Comparison of ENCODE assay signal across 32 cellular contexts in genomic region chr4:95560791-95561190, GRCh38. TPM values are rescaled to one million over a fixed set of nuclear protein-coding genes. Genes with fewer than 3 reads are reported as not detected.
"Had no signal": no experiment of that assay in that cellular context is flagged by ENCODE, and none has a peak within 500 bp of the region (broad histone marks: within the 10 kb centered on the region; RNA-seq: fewer than 3 reads in every experiment).

No MANE protein-coding gene starts in this region.

- H3K4me1 ChIP-seq: ascending aorta, esophagus muscularis mucosa, foreskin keratinocyte, gastrocnemius medialis, heart right ventricle had no signal

- H3K4me3 ChIP-seq: ascending aorta, coronary artery, dorsolateral prefrontal cortex, esophagus muscularis mucosa, gastrocnemius medialis, heart right ventricle, hepatocyte had no signal

- ATAC-seq: activated naive CD4-positive, alpha-beta T cell treated with anti-CD3 and anti-CD28 coated beads, Interleukin-2, amount 50 U/mL, for 72 hours; activated T-cell treated with anti-CD3 and anti-CD28 coated beads, Interleukin-2, amount 50 U/mL, for 72 hours; effector memory CD8-positive, alpha-beta T cell; foreskin keratinocyte; gastrocnemius medialis; heart right ventricle; T-helper 17 cell; WTC11 had no signal

- H3K36me3 Mint-ChIP-seq: activated naive CD4-positive, alpha-beta T cell treated with anti-CD3 and anti-CD28 coated beads, Interleukin-2, amount 10 ng/mL, durations not matched to agents 7 days and 5 days; activated naive CD8-positive, alpha-beta T cell treated with anti-CD3 and anti-CD28 coated beads, Interleukin-2, amount 10 ng/mL, durations not matched to agents 7 days and 5 days; WTC11 had no signal

- H3K27me3 ChIP-seq: ascending aorta, brain microvascular endothelial cell, dorsolateral prefrontal cortex, esophagus muscularis mucosa, gastrocnemius medialis, heart right ventricle, hepatocyte had no signal

- H3K27ac ChIP-seq: ascending aorta, brain microvascular endothelial cell, coronary artery, dorsolateral prefrontal cortex, esophagus muscularis mucosa, foreskin keratinocyte, gastrocnemius medialis, heart right ventricle, hepatocyte had no signal

- H3K4me2 ChIP-seq: hepatocyte had no signal

- H3K4me3 Mint-ChIP-seq: activated CD4-positive, alpha-beta memory T cell treated with anti-CD3 and anti-CD28 coated beads, Interleukin-2, amount 10 ng/mL, durations not matched to agents 7 days and 5 days; activated CD4-positive, alpha-beta T cell treated with anti-CD3 and anti-CD28 coated beads, Interleukin-2, amount 10 ng/mL, durations not matched to agents 7 days and 5 days; activated naive CD4-positive, alpha-beta T cell treated with anti-CD3 and anti-CD28 coated beads, Interleukin-2, amount 10 ng/mL, durations not matched to agents 7 days and 5 days; activated naive CD8-positive, alpha-beta T cell treated with anti-CD3 and anti-CD28 coated beads, Interleukin-2, amount 10 ng/mL, durations not matched to agents 7 days and 5 days; activated T-cell treated with anti-CD3 and anti-CD28 coated beads, Interleukin-2, amount 50 U/mL, for 24 hours; activated T-cell treated with anti-CD3 and anti-CD28 coated beads, Interleukin-2, amount 50 U/mL, for 72 hours; central memory CD8-positive, alpha-beta T cell; dendritic cell treated with granulocyte-macrophage colony-stimulating factor and Interleukin-4, amounts not matched to agents 40 ng/mL and 50 ng/mL, for 4 days; effector memory CD8-positive, alpha-beta T cell; T-helper 17 cell; T-helper 2 cell treated with Interferon-gamma antibody and Interleukin-4, amounts not matched to agents 5 μg/mL and 100 μg/mL, for 36 hours; WTC11 had no signal

- DNase-seq: activated CD4-positive, alpha-beta memory T cell treated with anti-CD3 and anti-CD28 coated beads, Interleukin-2, amount 10 ng/mL, durations not matched to agents 7 days and 5 days; activated CD4-positive, alpha-beta T cell treated with anti-CD3 and anti-CD28 coated beads for 1 hour; activated CD4-positive, alpha-beta T cell treated with anti-CD3 and anti-CD28 coated beads for 4 hours; activated CD4-positive, alpha-beta T cell treated with anti-CD3 and anti-CD28 coated beads, Interleukin-2, amount 10 ng/mL, durations not matched to agents 7 days and 5 days; activated CD4-positive, alpha-beta T cell treated with anti-CD3 and anti-CD28 coated beads, Interleukin-2, amount 50 U/mL, for 4 hours; activated CD8-positive, alpha-beta memory T cell treated with anti-CD3 and anti-CD28 coated beads, Interleukin-2, amount 50 U/mL, for 48 hours; activated gamma-delta T cell; activated naive CD4-positive, alpha-beta T cell; activated naive CD4-positive, alpha-beta T cell treated with anti-CD3 and anti-CD28 coated beads, Interleukin-2, amount 10 ng/mL, durations not matched to agents 7 days and 5 days; activated naive CD8-positive, alpha-beta T cell treated with anti-CD3 and anti-CD28 coated beads, Interleukin-2, amount 10 ng/mL, durations not matched to agents 7 days and 5 days; activated T-cell treated with anti-CD3 and anti-CD28 coated beads for 4 hours; activated T-cell treated with anti-CD3 and anti-CD28 coated beads, Interleukin-2, amount 50 U/mL, for 24 hours; activated T-cell treated with anti-CD3 and anti-CD28 coated beads, Interleukin-2, amount 50 U/mL, for 72 hours; brain microvascular endothelial cell; dorsolateral prefrontal cortex; effector memory CD8-positive, alpha-beta T cell; erythroblast; foreskin keratinocyte; gastrocnemius medialis; heart right ventricle; T-helper 17 cell; T1000 had no signal

- H3K79me2 ChIP-seq: hepatocyte had no signal

- H3K27me3 Mint-ChIP-seq: activated CD4-positive, alpha-beta memory T cell treated with anti-CD3 and anti-CD28 coated beads, Interleukin-2, amount 10 ng/mL, durations not matched to agents 7 days and 5 days; activated CD4-positive, alpha-beta T cell treated with anti-CD3 and anti-CD28 coated beads, Interleukin-2, amount 10 ng/mL, durations not matched to agents 7 days and 5 days; activated naive CD4-positive, alpha-beta T cell treated with anti-CD3 and anti-CD28 coated beads, Interleukin-2, amount 10 ng/mL, durations not matched to agents 7 days and 5 days; activated T-cell treated with anti-CD3 and anti-CD28 coated beads, Interleukin-2, amount 50 U/mL, for 24 hours; central memory CD8-positive, alpha-beta T cell; dendritic cell treated with granulocyte-macrophage colony-stimulating factor and Interleukin-4, amounts not matched to agents 40 ng/mL and 50 ng/mL, for 4 days; effector memory CD8-positive, alpha-beta T cell had no signal

- H3K4me1 Mint-ChIP-seq: activated CD4-positive, alpha-beta memory T cell treated with anti-CD3 and anti-CD28 coated beads, Interleukin-2, amount 10 ng/mL, durations not matched to agents 7 days and 5 days; activated CD4-positive, alpha-beta T cell treated with anti-CD3 and anti-CD28 coated beads, Interleukin-2, amount 10 ng/mL, durations not matched to agents 7 days and 5 days; activated naive CD4-positive, alpha-beta T cell treated with anti-CD3 and anti-CD28 coated beads, Interleukin-2, amount 10 ng/mL, durations not matched to agents 7 days and 5 days; activated naive CD8-positive, alpha-beta T cell treated with anti-CD3 and anti-CD28 coated beads, Interleukin-2, amount 10 ng/mL, durations not matched to agents 7 days and 5 days; central memory CD8-positive, alpha-beta T cell; T-helper 17 cell had no signal

- H3K36me3 ChIP-seq: ascending aorta, brain microvascular endothelial cell, esophagus muscularis mucosa, gastrocnemius medialis, heart right ventricle had no signal

- H3K9me3 ChIP-seq: ascending aorta, esophagus muscularis mucosa, gastrocnemius medialis had no signal

- H2AFZ ChIP-seq: hepatocyte had no signal

- H3K27ac Mint-ChIP-seq: activated CD4-positive, alpha-beta memory T cell treated with anti-CD3 and anti-CD28 coated beads, Interleukin-2, amount 10 ng/mL, durations not matched to agents 7 days and 5 days; activated CD4-positive, alpha-beta T cell treated with anti-CD3 and anti-CD28 coated beads, Interleukin-2, amount 10 ng/mL, durations not matched to agents 7 days and 5 days; activated naive CD4-positive, alpha-beta T cell treated with anti-CD3 and anti-CD28 coated beads, Interleukin-2, amount 10 ng/mL, durations not matched to agents 7 days and 5 days; activated naive CD4-positive, alpha-beta T cell treated with anti-CD3 and anti-CD28 coated beads, Interleukin-2, amount 50 U/mL, for 72 hours; activated naive CD8-positive, alpha-beta T cell treated with anti-CD3 and anti-CD28 coated beads, Interleukin-2, amount 10 ng/mL, durations not matched to agents 7 days and 5 days; activated T-cell treated with anti-CD3 and anti-CD28 coated beads, Interleukin-2, amount 50 U/mL, for 24 hours; activated T-cell treated with anti-CD3 and anti-CD28 coated beads, Interleukin-2, amount 50 U/mL, for 72 hours; dendritic cell treated with granulocyte-macrophage colony-stimulating factor and Interleukin-4, amounts not matched to agents 40 ng/mL and 50 ng/mL, for 4 days; effector memory CD8-positive, alpha-beta T cell; T-helper 17 cell; T-helper 2 cell treated with Interferon-gamma antibody and Interleukin-4, amounts not matched to agents 5 μg/mL and 100 μg/mL, for 36 hours; WTC11 had no signal

- H3K9me3 Mint-ChIP-seq: activated CD4-positive, alpha-beta T cell treated with anti-CD3 and anti-CD28 coated beads, Interleukin-2, amount 10 ng/mL, durations not matched to agents 7 days and 5 days; activated naive CD4-positive, alpha-beta T cell treated with anti-CD3 and anti-CD28 coated beads, Interleukin-2, amount 10 ng/mL, durations not matched to agents 7 days and 5 days; dendritic cell treated with granulocyte-macrophage colony-stimulating factor and Interleukin-4, amounts not matched to agents 40 ng/mL and 50 ng/mL, for 4 days; T-helper 2 cell treated with Interferon-gamma antibody and Interleukin-4, amounts not matched to agents 5 μg/mL and 100 μg/mL, for 36 hours had no signal

RNA-seq across cellular contexts. Expression of gene UNC5C, which starts 12.0 kb away (rescaled TPM):
- total RNA-seq: activated CD4-positive, alpha-beta memory T cell treated with anti-CD3 and anti-CD28 coated beads, Interleukin-2, amount 10 ng/mL, durations not matched to agents 7 days and 5 days; activated CD4-positive, alpha-beta T cell treated with anti-CD3 and anti-CD28 coated beads, Interleukin-2, amount 10 ng/mL, durations not matched to agents 7 days and 5 days; activated naive CD4-positive, alpha-beta T cell treated with anti-CD3 and anti-CD28 coated beads, Interleukin-2, amount 50 U/mL, for 72 hours; activated naive CD8-positive, alpha-beta T cell treated with anti-CD3 and anti-CD28 coated beads, Interleukin-2, amount 10 ng/mL, durations not matched to agents 7 days and 5 days; bronchial epithelial cell; foreskin keratinocyte had no signal
